ENCODE assay signal across 10 cellular contexts in genomic region chr6:168341280-168341679, GRCh38. TPM values are rescaled to one million over a fixed set of nuclear protein-coding genes. Genes with fewer than 3 reads are reported as not detected.
"Had no signal": no experiment of that assay in that cellular context is flagged by ENCODE, and none has a peak within 500 bp of the region (broad histone marks: within the 10 kb centered on the region; RNA-seq: fewer than 3 reads in every experiment).

No MANE protein-coding gene starts in this region.

- H3K4me3 Mint-ChIP-seq: IgD-negative memory B cell had no signal

- H3K27ac Mint-ChIP-seq: IgD-negative memory B cell had no signal

- ATAC-seq: HepG2, K562 had no signal

- H3K4me3 ChIP-seq: K562 had no signal

- DNase-seq: IMR-90, KBM-7, KG1 had no signal

- H3K27ac ChIP-seq: HL-60, KMS-11 had no signal

RNA-seq across cellular contexts. Expression of gene DACT2, which starts 21.7 kb away (rescaled TPM):
- total RNA-seq: HepG2, HT-29, HT1080, IMR-90, K562 had no signal
